ENCODE assay signal across 18 cellular contexts in the genomic region with DNA sequence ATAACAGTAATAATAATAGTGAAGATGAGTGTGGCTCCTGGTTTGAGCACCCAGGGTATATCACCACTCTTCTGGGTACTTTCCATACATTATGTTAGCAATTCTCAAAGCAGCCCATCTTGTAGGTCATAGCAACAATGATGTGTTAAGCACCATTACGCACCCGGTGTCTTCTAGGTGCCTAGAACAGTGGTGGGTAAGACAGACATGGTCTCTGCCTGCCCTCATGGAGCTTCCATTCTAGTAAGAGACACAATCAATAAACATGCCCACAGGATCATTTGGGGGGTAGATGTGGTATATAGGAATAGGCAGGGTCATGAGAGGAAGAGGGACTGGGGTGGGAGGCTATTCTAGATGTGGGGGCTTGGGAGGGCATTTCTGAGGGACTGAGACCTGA. TPM values are rescaled to one million over a fixed set of nuclear protein-coding genes. Genes with fewer than 3 reads are reported as not detected.
"Had no signal": no experiment of that assay in that cellular context is flagged by ENCODE, and none has a peak within 500 bp of the region (broad histone marks: within the 10 kb centered on the region; RNA-seq: fewer than 3 reads in every experiment).

No MANE protein-coding gene starts in this region.

- H3K4me3 Mint-ChIP-seq: activated CD8-positive, alpha-beta T cell treated with anti-CD3 and anti-CD28 coated beads for 36 hours; activated naive CD4-positive, alpha-beta T cell treated with anti-CD3 and anti-CD28 coated beads, Interleukin-2, amount 50 U/mL, for 24 hours; T-helper 1 cell treated with Interleukin-12 subunit alpha and Interleukin-12 subunit beta and Interleukin-4 antibody, amounts not matched to agents 30 μg/mL and 1 μg/mL, for 36 hours had no signal

- H3K27ac Mint-ChIP-seq: activated CD8-positive, alpha-beta T cell treated with anti-CD3 and anti-CD28 coated beads for 36 hours; activated naive CD4-positive, alpha-beta T cell treated with anti-CD3 and anti-CD28 coated beads, Interleukin-2, amount 50 U/mL, for 24 hours; T-helper 1 cell treated with Interleukin-12 subunit alpha and Interleukin-12 subunit beta and Interleukin-4 antibody, amounts not matched to agents 30 μg/mL and 1 μg/mL, for 36 hours had no signal

- H3K9me3 Mint-ChIP-seq: activated CD8-positive, alpha-beta T cell treated with anti-CD3 and anti-CD28 coated beads for 36 hours; activated naive CD4-positive, alpha-beta T cell treated with anti-CD3 and anti-CD28 coated beads, Interleukin-2, amount 50 U/mL, for 24 hours; T-helper 1 cell treated with Interleukin-12 subunit alpha and Interleukin-12 subunit beta and Interleukin-4 antibody, amounts not matched to agents 30 μg/mL and 1 μg/mL, for 36 hours had no signal

- H3K36me3 ChIP-seq: breast epithelium had no signal

- H3K36me3 Mint-ChIP-seq: activated naive CD4-positive, alpha-beta T cell treated with anti-CD3 and anti-CD28 coated beads, Interleukin-2, amount 50 U/mL, for 24 hours had no signal

- H3K9me3 ChIP-seq: breast epithelium had no signal

- H3K4me3 ChIP-seq: breast epithelium had no signal

- ATAC-seq: activated CD4-positive, CD25-positive, alpha-beta regulatory T cell treated with anti-CD3 and anti-CD28 coated beads, Interleukin-2, amount 50 U/mL, for 24 hours; activated CD8-positive, alpha-beta T cell treated with anti-CD3 and anti-CD28 coated beads for 36 hours; PC-3 had no signal

- H3K4me1 ChIP-seq: breast epithelium had no signal

- H3K4me1 Mint-ChIP-seq: activated naive CD4-positive, alpha-beta T cell treated with anti-CD3 and anti-CD28 coated beads, Interleukin-2, amount 50 U/mL, for 24 hours had no signal

- FAIRE-seq: RCC 7860 had no signal

- H3K27me3 ChIP-seq: breast epithelium had no signal

- DNase-seq: activated CD4-positive, alpha-beta T cell treated with anti-CD3 and anti-CD28 coated beads for 4 hours; activated CD8-positive, alpha-beta memory T cell treated with anti-CD3 and anti-CD28 coated beads, Interleukin-2, amount 50 U/mL, for 4 hours; activated CD8-positive, alpha-beta T cell treated with anti-CD3 and anti-CD28 coated beads for 36 hours; activated T-cell treated with anti-CD3 and anti-CD28 coated beads, Interleukin-2, amount 50 U/mL, for 1 hour; central memory CD4-positive, alpha-beta T cell; Kasumi-1; NCI-H1048; NCI-H146; NCI-H187 treated with DMSO at 0.1 percent for 48 hours; NCI-H2081 treated with DMSO at 0.1 percent for 48 hours; NCI-H524; PC-3 had no signal

- H3K27ac ChIP-seq: breast epithelium had no signal

RNA-seq across cellular contexts. Expression of gene OCSTAMP, which starts 21.0 kb away (rescaled TPM):
- total RNA-seq: activated CD8-positive, alpha-beta T cell treated with anti-CD3 and anti-CD28 coated beads for 36 hours; PC-3; SK-MEL-5 had no signal

RNA-seq across cellular contexts. Expression of gene ZNF334, which starts 58.1 kb away (rescaled TPM):
- total RNA-seq: SK-MEL-5 had no signal
